8 cellular contexts compared by ENCODE assay signal in genomic region chr22:20429254-20430100, GRCh38. TPM values are rescaled to one million over a fixed set of nuclear protein-coding genes. Genes with fewer than 3 reads are reported as not detected.
DNase-seq lines count a peak whose midpoint lies in the region; ATAC-seq and TF ChIP-seq lines count a peak whose summit lies in the region.

No MANE protein-coding gene starts in this region.

- H3K4me1 ChIP-seq in colonic mucosa (peaks cover 25% of the 10 kb centered on the region), subcutaneous abdominal adipose tissue (ENCODE audit: control insufficient read depth in 5 of 5, insufficient read depth in 5 of 5, low read length in 5 of 5) (peaks cover 0 to 26% (median 12%) of the 10 kb centered on the region in 5 donors)

- peaks cover 76% of the 10 kb centered on the region for H3K27me3 ChIP-seq in colonic mucosa
- peaks cover 0 to 8% (median 0%) of the 10 kb centered on the region in 5 donors for H3K27me3 ChIP-seq in subcutaneous abdominal adipose tissue (ENCODE audit: control insufficient read depth in 5 of 5, insufficient read depth in 4 of 5, low read length in 5 of 5)

- TF ChIP-seq CTCF in colonic mucosa (IDR thresholded peaks at IDR 0.05) (no peak), natural killer cell (IDR thresholded peaks at IDR 0.05) (no peak)

- H3K9ac ChIP-seq in colonic mucosa (ENCODE audit: low read depth in 2 of 2, low read length in 2 of 2) (no peak overlapping the region), subcutaneous abdominal adipose tissue (ENCODE audit: low read length in 5 of 5) (no peak overlapping the region)

- peaks cover 20 to 27% of the 10 kb centered on the region in 2 donors for H3K27me3 Mint-ChIP-seq in natural killer cell (ENCODE audit: low read depth in 2 of 2)

- ATAC-seq in HG02970 (IDR thresholded peaks at IDR 0.05; ENCODE audit: low FRiP score, unreplicated experiment) (peak; percentile 54), natural killer cell (peak; percentile 73 to 83 (median 78)), GM21619 (IDR thresholded peaks at IDR 0.05; ENCODE audit: unreplicated experiment) (no peak)

- peak; percentile 26 for DNase-seq in AG08396 (ENCODE audit: low spot score)
- DNase-seq in activated CD4-positive, alpha-beta T cell treated with anti-CD3 and anti-CD28 coated beads for 1 hour = peak; percentile 69
- DNase-seq in colonic mucosa = peak; percentile 91
- peak; percentile 70 for DNase-seq in natural killer cell
- no peak for DNase-seq in medulla oblongata (ENCODE audit: extremely low spot score)

- H3K36me3 Mint-ChIP-seq in natural killer cell = no peaks in the 10 kb centered on the region

- H3K27ac ChIP-seq in colonic mucosa (no peak overlapping the region), subcutaneous abdominal adipose tissue (ENCODE audit: low read depth, low read length) (no peak overlapping the region)

- peak overlapping the region; percentile 90 for H3K4me3 Mint-ChIP-seq in natural killer cell

- intact Hi-C loops in colonic mucosa (cut with DNase I) = loop anchor here (10.0 kb wide), 1 partner anchor 65 kb away; the partner anchor contains the start of gene KLHL22
- intact Hi-C loops in natural killer cell (cut with micrococcal nuclease) = loop anchor here (10.0 kb wide), 1 partner anchor 135 kb away; no protein-coding TSS in a partner anchor

- H3K4me3 ChIP-seq in colonic mucosa (peak overlapping the region; percentile 44), subcutaneous abdominal adipose tissue (ENCODE audit: low read depth in 1 of 5, low read length in 5 of 5) (peak overlapping the region in 4 of 5 donors; percentile 11 to 57 (median 43))

- H3K27ac Mint-ChIP-seq in natural killer cell = peak overlapping the region in 1 of 2 donors; percentile 80

- H3K9me3 ChIP-seq in colonic mucosa (no peaks in the 10 kb centered on the region), subcutaneous abdominal adipose tissue (ENCODE audit: control insufficient read depth in 5 of 5, low read length in 5 of 5) (no peaks in the 10 kb centered on the region)

- peaks cover 5 to 30% of the 10 kb centered on the region in 2 donors for H3K4me1 Mint-ChIP-seq in natural killer cell

- no peaks in the 10 kb centered on the region for H3K36me3 ChIP-seq in colonic mucosa
- peaks cover 0 to 30% (median 24%) of the 10 kb centered on the region in 5 donors for H3K36me3 ChIP-seq in subcutaneous abdominal adipose tissue (ENCODE audit: control insufficient read depth in 5 of 5, insufficient read depth in 5 of 5, low read length in 5 of 5)

- no peaks in the 10 kb centered on the region for H3K9me3 Mint-ChIP-seq in natural killer cell

RNA-seq across cellular contexts. Expression of gene SCARF2, which starts 8.1 kb away (rescaled TPM):
- total RNA-seq in colonic mucosa = 1 to 10 TPM in 1 of 2 donors, under 1 TPM in 1; 0.91 to 3.1 TPM
- 1 to 10 TPM; 1.8 to 3.5 (median 2.9) TPM for total RNA-seq in natural killer cell

RNA-seq across cellular contexts. Expression of gene ZNF74, which starts 35.5 kb away (rescaled TPM):
- 1 to 10 TPM; 6.2 to 7.8 TPM for total RNA-seq in colonic mucosa
- total RNA-seq in natural killer cell = 10 to 100 TPM in 2 of 3 donors, 1 to 10 TPM in 1; 7.7 to 18.2 (median 10.4) TPM
